ENCODE assay signal across 8 cellular contexts in the genomic region with DNA sequence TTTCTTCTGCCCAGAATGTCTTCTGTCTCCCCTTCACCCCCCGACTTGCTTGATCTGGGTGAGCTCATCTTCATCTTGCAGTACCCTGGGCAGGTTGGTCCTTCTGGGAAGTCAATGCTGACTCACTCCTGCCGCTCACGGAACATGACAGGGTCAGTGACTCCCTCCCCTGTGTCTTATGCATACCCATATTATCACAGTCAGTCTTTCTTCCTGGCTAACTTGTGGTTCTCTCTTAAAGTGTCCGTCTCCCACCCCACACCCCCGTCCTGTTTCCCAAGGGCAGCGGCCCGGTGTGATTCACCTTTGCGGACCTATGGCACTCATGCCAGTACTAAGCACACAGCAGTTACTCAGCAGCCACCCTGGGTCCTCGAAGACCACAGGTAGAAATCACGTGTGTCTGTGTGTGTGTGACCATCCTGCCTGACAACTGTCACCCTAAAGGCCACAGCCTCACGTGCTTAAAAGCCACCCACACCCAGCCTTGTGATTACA. TPM values are rescaled to one million over a fixed set of nuclear protein-coding genes. Genes with fewer than 3 reads are reported as not detected.
A peak's percentile ranks its signal among the peaks of the same experiment; 100 is the strongest.
DNase-seq lines count a peak whose midpoint lies in the region; ATAC-seq and TF ChIP-seq lines count a peak whose summit lies in the region.

No MANE protein-coding gene starts in this region.

- H2BK120ac ChIP-seq in mesenchymal stem cell (ENCODE audit: low read depth, low read length) = no peak overlapping the region

- H3K18ac ChIP-seq in mesenchymal stem cell (ENCODE audit: low read depth in 1 of 2, low read length in 2 of 2) = peak overlapping the region in 1 of 2 experiments; percentile 1

- no peak overlapping the region for H2BK5ac ChIP-seq in mesenchymal stem cell (ENCODE audit: low read depth, low read length, poor library complexity, severe bottlenecking)

- H3K79me1 ChIP-seq in mesenchymal stem cell (replicated peaks; ENCODE audit: low read length, poor library complexity, severe bottlenecking) = peaks cover 2% of the 10 kb centered on the region

- peak overlapping the region; percentile 17 to 28 for H2BK12ac ChIP-seq in mesenchymal stem cell (ENCODE audit: low read length in 2 of 2)

- peak overlapping the region; percentile 55 for H3K27ac ChIP-seq in mesenchymal stem cell (ENCODE audit: low read length, poor library complexity, severe bottlenecking)

- H2AFZ ChIP-seq in mesenchymal stem cell (ENCODE audit: low read depth, low read length) = no peak overlapping the region

- no peak overlapping the region for H2BK15ac ChIP-seq in mesenchymal stem cell (ENCODE audit: low read depth, poor library complexity, severe bottlenecking)

- H3K4me3 ChIP-seq in AG10803 (ENCODE audit: low read length) = no peak overlapping the region
- H3K4me3 ChIP-seq in mesenchymal stem cell (ENCODE audit: insufficient read depth in 1 of 2, low read depth in 1 of 2, low read length in 2 of 2) = no peak overlapping the region

- TF ChIP-seq POLR2A in GM18505 (IDR thresholded peaks at IDR 0.05; ENCODE audit: borderline replicate concordance, extremely low read depth, insufficient read depth, insufficient read length) = no peak

- no peak overlapping the region for H4K91ac ChIP-seq in mesenchymal stem cell (ENCODE audit: low read length)

- H3K36me3 ChIP-seq in mesenchymal stem cell (ENCODE audit: control insufficient read depth in 1 of 2, insufficient read depth in 2 of 2, low read depth in 1 of 2, low read length in 2 of 2) = no peaks in the 10 kb centered on the region

- H3K9me3 ChIP-seq in mesenchymal stem cell (ENCODE audit: control insufficient read depth, low read length) = no peaks in the 10 kb centered on the region

- no peak overlapping the region for H2AK5ac ChIP-seq in mesenchymal stem cell (ENCODE audit: low read length, severe bottlenecking)

- no peak overlapping the region for H3K14ac ChIP-seq in mesenchymal stem cell (ENCODE audit: low read length in 2 of 2)

- WGBS in mesenchymal stem cell = 22% methylated on average over 11 of the region's 11 CpGs

- no peak overlapping the region for H3K4me2 ChIP-seq in mesenchymal stem cell (ENCODE audit: low read length, poor library complexity, severe bottlenecking)

- no peak overlapping the region for H3K23ac ChIP-seq in mesenchymal stem cell (ENCODE audit: low read length in 2 of 2)

- H3K9ac ChIP-seq in mesenchymal stem cell (ENCODE audit: low read length) = no peak overlapping the region

- peaks cover 0 to 73% of the 10 kb centered on the region in 2 experiments for H3K27me3 ChIP-seq in mesenchymal stem cell (ENCODE audit: control insufficient read depth in 1 of 2, insufficient read depth in 1 of 2, low read length in 2 of 2)

- DNase-seq in AG10803 (ENCODE audit: low read depth) (peak; percentile 63), LHCN-M2 (ENCODE audit: low read depth) (peak; percentile 81), mesenchymal stem cell (peak; percentile 82), NCI-H510A treated with DMSO at 0.1 percent for 48 hours (lab: John Stamatoyannopoulos, UW) (no peak), iPS-NIHi7 (ENCODE audit: extremely low spot score) (no peak)
- peak; percentile 75 to 79 for DNase-seq in activated T-cell treated with anti-CD3 and anti-CD28 coated beads, Interleukin-2, amount 50 U/mL, for 48 hours
- no peak for DNase-seq in effector CD4-positive, alpha-beta T cell

- H3K4ac ChIP-seq in mesenchymal stem cell (ENCODE audit: low read depth in 1 of 2, low read length in 2 of 2) = peak overlapping the region in 1 of 2 experiments; percentile 11

- no peak for TF ChIP-seq CTCF in AG10803 (conservative IDR thresholded peaks at IDR 0.05; ENCODE audit: low read length)

- H4K8ac ChIP-seq in mesenchymal stem cell (ENCODE audit: low read length) = no peak overlapping the region

- no peak for ATAC-seq in GM18505 (IDR thresholded peaks at IDR 0.05; ENCODE audit: unreplicated experiment)

- H3K4me1 ChIP-seq in mesenchymal stem cell (ENCODE audit: control insufficient read depth, insufficient read depth, low read depth, low read length) = peaks cover 32% of the 10 kb centered on the region

RNA-seq across cellular contexts. Expression of gene IQSEC2, which starts 17.7 kb away (rescaled TPM):
- 17.0 and 18.3 TPM in 2 replicates for total RNA-seq in LHCN-M2 (2014; rRNA removed)
- 22.8 TPM for polyA plus RNA-seq in LHCN-M2 (2012)
- 22.4 TPM for polyA plus RNA-seq in mesenchymal stem cell (2013, experiment 1 of 2)
- 21.2 TPM for polyA plus RNA-seq in mesenchymal stem cell (2013, experiment 2 of 2)

RNA-seq across cellular contexts. Expression of gene KDM5C, which starts 38.6 kb away (rescaled TPM):
- 68.8 and 94.1 TPM in 2 replicates for total RNA-seq in LHCN-M2 (2014; rRNA removed)
- polyA plus RNA-seq in LHCN-M2 (2012) = 30.8 TPM
- 24.8 TPM for polyA plus RNA-seq in mesenchymal stem cell (2013, experiment 1 of 2)
- polyA plus RNA-seq in mesenchymal stem cell (2013, experiment 2 of 2) = 24.4 TPM

Comparison
In these comparisons a context has a peak if more than half of its experiments do, and no peak if none do; other contexts are left out.
1. DNase-seq: peak in AG10803 (single experiment), LHCN-M2 (single experiment), activated T-cell treated with anti-CD3 and anti-CD28 coated beads, Interleukin-2, amount 50 U/mL, for 48 hours (2 of 2) and mesenchymal stem cell (single experiment); none in NCI-H510A treated with DMSO at 0.1 percent for 48 hours (single experiment), iPS-NIHi7 (single experiment) and effector CD4-positive, alpha-beta T cell (single experiment).